Comparison of ENCODE assay signal across 9 cellular contexts in genomic region chr19:17209126-17210036, GRCh38. TPM values are rescaled to one million over a fixed set of nuclear protein-coding genes. Genes with fewer than 3 reads are reported as not detected.
DNase-seq lines count a peak whose midpoint lies in the region; ATAC-seq lines count a peak whose summit lies in the region.
"Had no signal": no experiment of that assay in that cellular context is flagged by ENCODE, and none has a peak within 500 bp of the region (broad histone marks: within the 10 kb centered on the region; RNA-seq: fewer than 3 reads in every experiment).

No MANE protein-coding gene starts in this region.

- CTCF ChIA-PET in activated naive CD4-positive, alpha-beta T cell treated with anti-CD3 and anti-CD28 coated beads for 36 hours (lab: Charles Lee), result no interaction called here

- peaks cover 15% of the 10 kb centered on the region for H3K36me3 Mint-ChIP-seq in activated naive CD4-positive, alpha-beta T cell treated with anti-CD3 and anti-CD28 coated beads for 36 hours (ENCODE audit: low read depth)
- peaks cover 9 to 16% of the 10 kb centered on the region in 2 donors for H3K36me3 Mint-ChIP-seq in naive B cell

- peaks cover 6% of the 10 kb centered on the region for H3K4me1 Mint-ChIP-seq in activated naive CD4-positive, alpha-beta T cell treated with anti-CD3 and anti-CD28 coated beads for 36 hours (ENCODE audit: low read depth)
- H3K4me1 Mint-ChIP-seq in naive B cell, result peaks cover 11 to 13% (median 11%) of the 10 kb centered on the region in 3 donors
- H3K4me1 Mint-ChIP-seq: nephron had no signal

- H3K27ac Mint-ChIP-seq in activated naive CD4-positive, alpha-beta T cell treated with anti-CD3 and anti-CD28 coated beads for 36 hours, result no peak overlapping the region
- H3K27ac Mint-ChIP-seq in naive B cell, result peak overlapping the region in 1 of 6 donors; percentile 79
- H3K27ac Mint-ChIP-seq: nephron had no signal

- H3K9me3 Mint-ChIP-seq in activated naive CD4-positive, alpha-beta T cell treated with anti-CD3 and anti-CD28 coated beads for 36 hours, result no peaks in the 10 kb centered on the region
- H3K9me3 Mint-ChIP-seq in naive B cell, result no peaks in the 10 kb centered on the region
- H3K9me3 Mint-ChIP-seq: nephron had no signal

- ATAC-seq in naive B cell (ENCODE audit: low read depth in 2 of 2) (peak; percentile 26 to 46), HG03139 (IDR thresholded peaks at IDR 0.05; ENCODE audit: unreplicated experiment) (no peak), HG03521 (IDR thresholded peaks at IDR 0.05; ENCODE audit: unreplicated experiment) (no peak), GM18861 (IDR thresholded peaks at IDR 0.05; ENCODE audit: unreplicated experiment) (no peak)

- H3K4me3 Mint-ChIP-seq in activated naive CD4-positive, alpha-beta T cell treated with anti-CD3 and anti-CD28 coated beads for 36 hours, result no peak overlapping the region
- no peak overlapping the region for H3K4me3 Mint-ChIP-seq in naive B cell
- H3K4me3 Mint-ChIP-seq: nephron had no signal

- intact Hi-C loops in activated naive CD4-positive, alpha-beta T cell treated with anti-CD3 and anti-CD28 coated beads for 36 hours (cut with micrococcal nuclease), result no loop called here

- DNase-seq in NCI-H2227 (lab: John Stamatoyannopoulos, UW; ENCODE audit: unreplicated experiment), result peak; percentile 58
- DNase-seq in NCI-H2227 treated with DMSO at 0.1 percent for 48 hours (lab: John Stamatoyannopoulos, UW), result no peak
- peak; percentile 50 for DNase-seq in NCI-H2196 treated with DMSO at 0.1 percent for 48 hours (lab: John Stamatoyannopoulos, UW; ENCODE audit: unreplicated experiment)
- peak; percentile 45 for DNase-seq in activated naive CD4-positive, alpha-beta T cell treated with anti-CD3 and anti-CD28 coated beads for 36 hours
- DNase-seq in naive B cell, result no peak

- no peaks in the 10 kb centered on the region for H3K27me3 Mint-ChIP-seq in activated naive CD4-positive, alpha-beta T cell treated with anti-CD3 and anti-CD28 coated beads for 36 hours (ENCODE audit: low read depth)
- no peaks in the 10 kb centered on the region for H3K27me3 Mint-ChIP-seq in naive B cell

RNA-seq across cellular contexts. Expression of gene USE1, which starts 5.8 kb away (rescaled TPM):
- 10 to 100 TPM; 24.7 to 25.3 TPM for total RNA-seq in activated naive CD4-positive, alpha-beta T cell treated with anti-CD3 and anti-CD28 coated beads for 36 hours
- 10 to 100 TPM; 46.2 to 70.0 (median 58.7) TPM for polyA plus RNA-seq in naive B cell (ENCODE audit: low read depth in 6 of 6)

RNA-seq across cellular contexts. Expression of gene OCEL1, which starts 16.6 kb away (rescaled TPM):
- 1 to 10 TPM; 8.7 to 9.3 TPM for total RNA-seq in activated naive CD4-positive, alpha-beta T cell treated with anti-CD3 and anti-CD28 coated beads for 36 hours
- 10 to 100 TPM; 32.8 to 82.8 (median 39.3) TPM for polyA plus RNA-seq in naive B cell (ENCODE audit: low read depth in 6 of 6)

RNA-seq across cellular contexts. Expression of gene NR2F6, which starts 36.3 kb away (rescaled TPM):
- total RNA-seq in activated naive CD4-positive, alpha-beta T cell treated with anti-CD3 and anti-CD28 coated beads for 36 hours, result 1 to 10 TPM; 5.3 to 6.0 TPM
- 1 to 10 TPM in 3 of 6 donors, under 1 TPM in 2, not detected in 1; 0.33 to 1.6 (median 1.0) TPM for polyA plus RNA-seq in naive B cell (ENCODE audit: low read depth in 6 of 6)

RNA-seq across cellular contexts. Expression of gene USHBP1, which starts 55.2 kb away (rescaled TPM):
- total RNA-seq in activated naive CD4-positive, alpha-beta T cell treated with anti-CD3 and anti-CD28 coated beads for 36 hours, result under 1 TPM in 1 of 2 experiments, not detected in 1; 0.20 TPM
- not detected for polyA plus RNA-seq in naive B cell (ENCODE audit: low read depth in 6 of 6)

RNA-seq across cellular contexts. Expression of gene BABAM1, which starts 57.9 kb away (rescaled TPM):
- total RNA-seq in activated naive CD4-positive, alpha-beta T cell treated with anti-CD3 and anti-CD28 coated beads for 36 hours, result 100 to 1,000 TPM; 108 to 109 TPM
- polyA plus RNA-seq in naive B cell (ENCODE audit: low read depth in 6 of 6), result 100 to 1,000 TPM; 102 to 183 (median 108) TPM

Comparison
In these comparisons a context has a peak if more than half of its experiments do, and no peak if none do; other contexts are left out.
1. DNase-seq: peak in NCI-H2227 (single experiment), NCI-H2196 treated with DMSO at 0.1 percent for 48 hours (single experiment) and activated naive CD4-positive, alpha-beta T cell treated with anti-CD3 and anti-CD28 coated beads for 36 hours (single experiment); none in NCI-H2227 treated with DMSO at 0.1 percent for 48 hours (single experiment) and naive B cell (single experiment).
2. ATAC-seq: peak in naive B cell (2 of 2); none in HG03139 (single experiment), HG03521 (single experiment) and GM18861 (single experiment).